In genomic region chr19:7852851-7853759, GRCh38 we compare ENCODE assay signal across 1 cellular context.
A peak's percentile ranks its signal among the peaks of the same experiment; 100 is the strongest.
TF ChIP-seq lines count a peak whose summit lies in the region.

No MANE protein-coding gene starts in this region.

TF ChIP-seq in K562, 482 proteins besides CTCF, POLR2A, EP300 and RAD21 (continued from another document):
- no peak for TF ChIP-seq CEBPG (CRISPR knock-in tag; IDR thresholded peaks at IDR 0.05)
- TF ChIP-seq CEBPG (tag; conservative IDR thresholded peaks at IDR 0.05 in 1 of 2, IDR thresholded peaks at IDR 0.05 in 1 of 2), result no peak
- peak; percentile 67; the same call in 1 of the 2 replicates for TF ChIP-seq ZBTB2 (IDR thresholded peaks at IDR 0.05)
- TF ChIP-seq VEZF1 (CRISPR knock-in tag; IDR thresholded peaks at IDR 0.05), result peak; percentile 54
- 0 out of 2 replicates have a peak, but pooled peaks have one; percentile 72 for TF ChIP-seq XRCC5 (IDR thresholded peaks at IDR 0.05; ENCODE audit: low read depth, low read length)
- no peak for TF ChIP-seq ZNF347 (CRISPR knock-in tag; IDR thresholded peaks at IDR 0.05; ENCODE audit: low read depth)
- no peak for TF ChIP-seq RBBP5 (IDR thresholded peaks at IDR 0.05; ENCODE audit: borderline replicate concordance, insufficient read depth, low read length, poor library complexity, severe bottlenecking)
- TF ChIP-seq NFE2 (IDR thresholded peaks at IDR 0.05; ENCODE audit: low read depth), result no peak
- TF ChIP-seq CXXC5 (CRISPR knock-in tag; IDR thresholded peaks at IDR 0.05), result peak; percentile 70
- TF ChIP-seq KLF13 (tag; IDR thresholded peaks at IDR 0.05; ENCODE audit: borderline replicate concordance, low read depth), result peak; percentile 90
- TF ChIP-seq KLF1 (tag; IDR thresholded peaks at IDR 0.05), result no peak
- TF ChIP-seq NR2C2 (CRISPR knock-in tag; IDR thresholded peaks at IDR 0.05), result no peak
- TF ChIP-seq NR2C2 (tag; IDR thresholded peaks at IDR 0.05), result no peak
- no peak for TF ChIP-seq CBX5 (IDR thresholded peaks at IDR 0.05; ENCODE audit: borderline replicate concordance, low read depth)
- TF ChIP-seq ZNF41 (CRISPR knock-in tag; conservative IDR thresholded peaks at IDR 0.05), result no peak
- no peak for TF ChIP-seq CBFB (CRISPR knock-in tag; IDR thresholded peaks at IDR 0.05)
- no peak for TF ChIP-seq CHD2 (IDR thresholded peaks at IDR 0.05; ENCODE audit: low read depth, low read length)
- no peak for TF ChIP-seq MLLT1 (IDR thresholded peaks at IDR 0.05)
- TF ChIP-seq STAT5A (IDR thresholded peaks at IDR 0.05; ENCODE audit: borderline replicate concordance, low read length), result no peak
- TF ChIP-seq RFX7 (CRISPR knock-in tag; IDR thresholded peaks at IDR 0.05), result no peak
- TF ChIP-seq TBL1XR1 (IDR thresholded peaks at IDR 0.05; ENCODE audit: low read length in 2 of 2), result no peak
- TF ChIP-seq SP1 (CRISPR knock-in tag; IDR thresholded peaks at IDR 0.05), result peak; percentile 84
- no peak for TF ChIP-seq KAT2B (IDR thresholded peaks at IDR 0.05; ENCODE audit: low read depth, low read length)
- TF ChIP-seq ATF7 (IDR thresholded peaks at IDR 0.05), result peak; percentile 45; the same call in 1 of the 2 replicates
- TF ChIP-seq POLR2H (tag; IDR thresholded peaks at IDR 0.05; ENCODE audit: low read depth), result no peak
- TF ChIP-seq POLR3A (IDR thresholded peaks at IDR 0.05; ENCODE audit: borderline replicate concordance, extremely low read depth, insufficient read depth, insufficient read length), result no peak
- no peak for TF ChIP-seq RFX1 (IDR thresholded peaks at IDR 0.05)
- 0 out of 2 replicates have a peak, but pooled peaks have one; percentile 39 for TF ChIP-seq TCF15 (CRISPR knock-in tag; IDR thresholded peaks at IDR 0.05)
- no peak for TF ChIP-seq ZNF224 (CRISPR knock-in tag; IDR thresholded peaks at IDR 0.05)
- no peak for TF ChIP-seq REST (CRISPR knock-in tag; IDR thresholded peaks at IDR 0.05; ENCODE audit: low read depth)
- no peak for TF ChIP-seq ZNF197 (CRISPR knock-in tag; IDR thresholded peaks at IDR 0.05; ENCODE audit: low read depth)
- no peak for TF ChIP-seq CEBPZ (IDR thresholded peaks at IDR 0.05; ENCODE audit: borderline replicate concordance, low read depth, low read length)
- TF ChIP-seq EP400 (IDR thresholded peaks at IDR 0.05), result no peak
- TF ChIP-seq IRF1 (CRISPR knock-in tag; IDR thresholded peaks at IDR 0.05; ENCODE audit: borderline replicate concordance), result no peak
- TF ChIP-seq HES1 (IDR thresholded peaks at IDR 0.05; ENCODE audit: low read depth), result no peak
- TF ChIP-seq CGGBP1 (CRISPR knock-in tag; IDR thresholded peaks at IDR 0.05), result no peak
- no peak for TF ChIP-seq NFE2L1 (tag; IDR thresholded peaks at IDR 0.05; ENCODE audit: borderline replicate concordance, low read depth)
- TF ChIP-seq ATF3 (IDR thresholded peaks at IDR 0.05), result no peak
- no peak for TF ChIP-seq ATF3 (CRISPR knock-in tag; conservative IDR thresholded peaks at IDR 0.05)
- TF ChIP-seq HLTF (IDR thresholded peaks at IDR 0.05), result no peak
- no peak for TF ChIP-seq HDAC6 (IDR thresholded peaks at IDR 0.05; ENCODE audit: low read depth, low read length)
- TF ChIP-seq RNF219 (CRISPR knock-in tag; IDR thresholded peaks at IDR 0.05), result no peak
- no peak for TF ChIP-seq NUFIP1 (IDR thresholded peaks at IDR 0.05; ENCODE audit: partially characterized antibody)
- TF ChIP-seq POU5F1 (IDR thresholded peaks at IDR 0.05; ENCODE audit: borderline replicate concordance, low read depth, low read length, partially characterized antibody), result no peak
- TF ChIP-seq ZFX (CRISPR knock-in tag; IDR thresholded peaks at IDR 0.05), result peak; percentile 44; the same call in 1 of the 2 replicates
- TF ChIP-seq ZNF280A (IDR thresholded peaks at IDR 0.05; ENCODE audit: low read depth, partially characterized antibody), result no peak
- TF ChIP-seq CREB1 (IDR thresholded peaks at IDR 0.05), result no peak
- TF ChIP-seq CREB1 (CRISPR knock-in tag; IDR thresholded peaks at IDR 0.05), result peak; percentile 28; the same call in 1 of the 2 replicates
- TF ChIP-seq SIN3B (IDR thresholded peaks at IDR 0.05; ENCODE audit: low read depth), result no peak
